2 cellular contexts compared by ENCODE assay signal in the genomic region with DNA sequence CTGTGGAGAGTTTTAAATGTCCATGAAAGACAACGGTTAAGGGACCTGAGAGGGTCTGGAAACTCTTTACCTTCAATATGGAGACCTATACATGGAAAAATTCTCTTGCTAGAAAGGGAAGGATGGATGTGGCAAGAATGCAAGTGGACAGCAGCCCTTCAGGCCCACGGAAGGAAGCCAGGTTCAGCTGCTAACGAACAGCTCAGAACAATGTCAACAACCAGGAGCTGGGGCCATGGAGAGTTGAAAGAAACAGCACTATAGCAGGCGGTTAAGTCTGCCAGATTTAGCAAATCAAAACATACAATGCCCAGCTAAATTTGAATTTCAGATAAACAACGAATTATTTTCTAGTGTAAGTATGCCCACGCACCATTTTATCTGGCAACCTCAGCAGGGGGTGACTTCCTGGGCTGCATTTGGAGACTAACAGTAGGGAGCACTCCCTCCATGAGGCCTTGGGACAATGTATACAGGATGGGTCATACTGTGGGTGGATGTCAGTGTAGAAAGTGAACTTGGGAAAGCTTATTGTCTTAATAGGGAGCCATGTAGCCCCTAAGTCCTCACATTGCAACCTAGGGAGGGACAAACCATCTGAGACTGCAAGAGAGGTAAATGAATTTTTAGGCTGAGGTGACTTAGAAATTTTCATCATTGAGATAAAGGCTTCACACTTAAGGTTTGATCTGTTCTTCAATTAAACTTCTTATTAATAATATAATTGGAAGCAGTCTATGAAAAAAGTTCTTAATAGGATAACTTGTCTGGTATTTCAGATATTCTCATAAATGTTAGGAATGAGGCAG.
A peak's percentile ranks its signal among the peaks of the same experiment; 100 is the strongest.
TF ChIP-seq lines count a peak whose summit lies in the region.

No MANE protein-coding gene starts in this region.

TF ChIP-seq in HEK293, 187 proteins besides CTCF, POLR2A, EP300 and RAD21 (continues in another document):
- TF ChIP-seq ZNF335 (tag by site-specific recombination; conservative IDR thresholded peaks at IDR 0.05) (0 out of 2 replicates have a peak, but pooled peaks have one; percentile 24), ZIC2 (tag by site-specific recombination; IDR thresholded peaks at IDR 0.05) (peak; percentile 91), EGR2 (tag by site-specific recombination; IDR thresholded peaks at IDR 0.05; ENCODE audit: low read depth) (peak; percentile 46; the same call in 1 of the 2 replicates), ZNF426 (tag by site-specific recombination; IDR thresholded peaks at IDR 0.05) (no peak), ZNF473 (tag by site-specific recombination; IDR thresholded peaks at IDR 0.05) (no peak), KLF1 (tag by site-specific recombination; IDR thresholded peaks at IDR 0.05) (no peak), ZNF837 (tag by site-specific recombination; IDR thresholded peaks at IDR 0.05) (no peak), ZFHX2 (tag by site-specific recombination; conservative IDR thresholded peaks at IDR 0.05) (peak; percentile 65), GLIS1 (tag by site-specific recombination; IDR thresholded peaks at IDR 0.05) (peak; percentile 83), HOXC10 (CRISPR knock-in tag; IDR thresholded peaks at IDR 0.05) (no peak)
- TF ChIP-seq, protein P1, sequence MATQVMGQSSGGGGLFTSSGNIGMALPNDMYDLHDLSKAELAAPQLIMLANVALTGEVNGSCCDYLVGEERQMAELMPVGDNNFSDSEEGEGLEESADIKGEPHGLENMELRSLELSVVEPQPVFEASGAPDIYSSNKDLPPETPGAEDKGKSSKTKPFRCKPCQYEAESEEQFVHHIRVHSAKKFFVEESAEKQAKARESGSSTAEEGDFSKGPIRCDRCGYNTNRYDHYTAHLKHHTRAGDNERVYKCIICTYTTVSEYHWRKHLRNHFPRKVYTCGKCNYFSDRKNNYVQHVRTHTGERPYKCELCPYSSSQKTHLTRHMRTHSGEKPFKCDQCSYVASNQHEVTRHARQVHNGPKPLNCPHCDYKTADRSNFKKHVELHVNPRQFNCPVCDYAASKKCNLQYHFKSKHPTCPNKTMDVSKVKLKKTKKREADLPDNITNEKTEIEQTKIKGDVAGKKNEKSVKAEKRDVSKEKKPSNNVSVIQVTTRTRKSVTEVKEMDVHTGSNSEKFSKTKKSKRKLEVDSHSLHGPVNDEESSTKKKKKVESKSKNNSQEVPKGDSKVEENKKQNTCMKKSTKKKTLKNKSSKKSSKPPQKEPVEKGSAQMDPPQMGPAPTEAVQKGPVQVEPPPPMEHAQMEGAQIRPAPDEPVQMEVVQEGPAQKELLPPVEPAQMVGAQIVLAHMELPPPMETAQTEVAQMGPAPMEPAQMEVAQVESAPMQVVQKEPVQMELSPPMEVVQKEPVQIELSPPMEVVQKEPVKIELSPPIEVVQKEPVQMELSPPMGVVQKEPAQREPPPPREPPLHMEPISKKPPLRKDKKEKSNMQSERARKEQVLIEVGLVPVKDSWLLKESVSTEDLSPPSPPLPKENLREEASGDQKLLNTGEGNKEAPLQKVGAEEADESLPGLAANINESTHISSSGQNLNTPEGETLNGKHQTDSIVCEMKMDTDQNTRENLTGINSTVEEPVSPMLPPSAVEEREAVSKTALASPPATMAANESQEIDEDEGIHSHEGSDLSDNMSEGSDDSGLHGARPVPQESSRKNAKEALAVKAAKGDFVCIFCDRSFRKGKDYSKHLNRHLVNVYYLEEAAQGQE (tag by site-specific recombination; IDR thresholded peaks at IDR 0.05), result peak; percentile 79
- TF ChIP-seq, protein P2, sequence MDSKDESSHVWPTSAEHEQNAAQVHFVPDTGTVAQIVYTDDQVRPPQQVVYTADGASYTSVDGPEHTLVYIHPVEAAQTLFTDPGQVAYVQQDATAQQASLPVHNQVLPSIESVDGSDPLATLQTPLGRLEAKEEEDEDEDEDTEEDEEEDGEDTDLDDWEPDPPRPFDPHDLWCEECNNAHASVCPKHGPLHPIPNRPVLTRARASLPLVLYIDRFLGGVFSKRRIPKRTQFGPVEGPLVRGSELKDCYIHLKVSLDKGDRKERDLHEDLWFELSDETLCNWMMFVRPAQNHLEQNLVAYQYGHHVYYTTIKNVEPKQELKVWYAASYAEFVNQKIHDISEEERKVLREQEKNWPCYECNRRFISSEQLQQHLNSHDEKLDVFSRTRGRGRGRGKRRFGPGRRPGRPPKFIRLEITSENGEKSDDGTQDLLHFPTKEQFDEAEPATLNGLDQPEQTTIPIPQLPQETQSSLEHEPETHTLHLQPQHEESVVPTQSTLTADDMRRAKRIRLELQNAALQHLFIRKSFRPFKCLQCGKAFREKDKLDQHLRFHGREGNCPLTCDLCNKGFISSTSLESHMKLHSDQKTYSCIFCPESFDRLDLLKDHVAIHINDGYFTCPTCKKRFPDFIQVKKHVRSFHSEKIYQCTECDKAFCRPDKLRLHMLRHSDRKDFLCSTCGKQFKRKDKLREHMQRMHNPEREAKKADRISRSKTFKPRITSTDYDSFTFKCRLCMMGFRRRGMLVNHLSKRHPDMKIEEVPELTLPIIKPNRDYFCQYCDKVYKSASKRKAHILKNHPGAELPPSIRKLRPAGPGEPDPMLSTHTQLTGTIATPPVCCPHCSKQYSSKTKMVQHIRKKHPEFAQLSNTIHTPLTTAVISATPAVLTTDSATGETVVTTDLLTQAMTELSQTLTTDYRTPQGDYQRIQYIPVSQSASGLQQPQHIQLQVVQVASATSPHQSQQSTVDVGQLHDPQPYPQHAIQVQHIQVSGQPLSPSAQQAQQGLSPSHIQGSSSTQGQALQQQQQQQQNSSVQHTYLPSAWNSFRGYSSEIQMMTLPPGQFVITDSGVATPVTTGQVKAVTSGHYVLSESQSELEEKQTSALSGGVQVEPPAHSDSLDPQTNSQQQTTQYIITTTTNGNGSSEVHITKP (tag by site-specific recombination; IDR thresholded peaks at IDR 0.05), result peak; percentile 85
- TF ChIP-seq, protein P3, sequence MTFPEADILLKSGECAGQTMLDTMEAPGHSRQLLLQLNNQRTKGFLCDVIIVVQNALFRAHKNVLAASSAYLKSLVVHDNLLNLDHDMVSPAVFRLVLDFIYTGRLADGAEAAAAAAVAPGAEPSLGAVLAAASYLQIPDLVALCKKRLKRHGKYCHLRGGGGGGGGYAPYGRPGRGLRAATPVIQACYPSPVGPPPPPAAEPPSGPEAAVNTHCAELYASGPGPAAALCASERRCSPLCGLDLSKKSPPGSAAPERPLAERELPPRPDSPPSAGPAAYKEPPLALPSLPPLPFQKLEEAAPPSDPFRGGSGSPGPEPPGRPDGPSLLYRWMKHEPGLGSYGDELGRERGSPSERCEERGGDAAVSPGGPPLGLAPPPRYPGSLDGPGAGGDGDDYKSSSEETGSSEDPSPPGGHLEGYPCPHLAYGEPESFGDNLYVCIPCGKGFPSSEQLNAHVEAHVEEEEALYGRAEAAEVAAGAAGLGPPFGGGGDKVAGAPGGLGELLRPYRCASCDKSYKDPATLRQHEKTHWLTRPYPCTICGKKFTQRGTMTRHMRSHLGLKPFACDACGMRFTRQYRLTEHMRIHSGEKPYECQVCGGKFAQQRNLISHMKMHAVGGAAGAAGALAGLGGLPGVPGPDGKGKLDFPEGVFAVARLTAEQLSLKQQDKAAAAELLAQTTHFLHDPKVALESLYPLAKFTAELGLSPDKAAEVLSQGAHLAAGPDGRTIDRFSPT (tag by site-specific recombination; IDR thresholded peaks at IDR 0.05), result no peak

TF ChIP-seq in K562, 482 proteins besides CTCF, POLR2A, EP300 and RAD21 (continues in another document):
- TF ChIP-seq, protein P4, sequence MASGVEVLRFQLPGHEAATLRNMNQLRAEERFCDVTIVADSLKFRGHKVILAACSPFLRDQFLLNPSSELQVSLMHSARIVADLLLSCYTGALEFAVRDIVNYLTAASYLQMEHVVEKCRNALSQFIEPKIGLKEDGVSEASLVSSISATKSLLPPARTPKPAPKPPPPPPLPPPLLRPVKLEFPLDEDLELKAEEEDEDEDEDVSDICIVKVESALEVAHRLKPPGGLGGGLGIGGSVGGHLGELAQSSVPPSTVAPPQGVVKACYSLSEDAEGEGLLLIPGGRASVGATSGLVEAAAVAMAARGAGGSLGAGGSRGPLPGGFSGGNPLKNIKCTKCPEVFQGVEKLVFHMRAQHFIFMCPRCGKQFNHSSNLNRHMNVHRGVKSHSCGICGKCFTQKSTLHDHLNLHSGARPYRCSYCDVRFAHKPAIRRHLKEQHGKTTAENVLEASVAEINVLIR (CRISPR knock-in tag; IDR thresholded peaks at IDR 0.05), result no peak
- TF ChIP-seq SMAD2 (IDR thresholded peaks at IDR 0.05; ENCODE audit: low read depth, low read length) (no peak), MBD2 (IDR thresholded peaks at IDR 0.05; ENCODE audit: borderline replicate concordance, low read depth) (no peak), DNMT1 (IDR thresholded peaks at IDR 0.05) (no peak), ZBTB8A (IDR thresholded peaks at IDR 0.05; ENCODE audit: partially characterized antibody) (no peak), RCOR1 (IDR thresholded peaks at IDR 0.05; ENCODE audit: borderline replicate concordance in 1 of 2, low read depth in 2 of 2, low read length in 2 of 2) (0 out of 4 replicates have a peak, but pooled peaks of 1 of the 2 experiments have one; percentile 31), ZNF263 (CRISPR knock-in tag; IDR thresholded peaks at IDR 0.05; ENCODE audit: borderline replicate concordance) (peak; percentile 75; the same call in 1 of the 2 replicates), ZFP30 (CRISPR knock-in tag; IDR thresholded peaks at IDR 0.05; ENCODE audit: borderline replicate concordance) (no peak), PTTG1 (tag; IDR thresholded peaks at IDR 0.05; ENCODE audit: low read depth) (no peak), RBFOX2 (IDR thresholded peaks at IDR 0.05; ENCODE audit: low read depth, low read length) (no peak), NCOA6 (IDR thresholded peaks at IDR 0.05) (no peak), MYNN (IDR thresholded peaks at IDR 0.05) (0 out of 2 replicates have a peak, but pooled peaks have one; percentile 29), MYNN (CRISPR knock-in tag; IDR thresholded peaks at IDR 0.05) (no peak), TEAD4 (IDR thresholded peaks at IDR 0.05; ENCODE audit: low read length) (no peak), TEAD4 (CRISPR knock-in tag; IDR thresholded peaks at IDR 0.05; ENCODE audit: borderline replicate concordance) (no peak), NR4A1 (CRISPR knock-in tag; IDR thresholded peaks at IDR 0.05) (no peak), NR4A1 (tag; IDR thresholded peaks at IDR 0.05) (no peak), RBM17 (IDR thresholded peaks at IDR 0.05; ENCODE audit: borderline replicate concordance, low read depth, low read length) (no peak), FOXJ3 (CRISPR knock-in tag; IDR thresholded peaks at IDR 0.05) (no peak), FOXK2 (conservative IDR thresholded peaks at IDR 0.05 in 1 of 2, IDR thresholded peaks at IDR 0.05 in 1 of 2; ENCODE audit: low read depth in 2 of 2) (peak in 1 of 2 experiments; percentile 37; a peak in 1 of 4 replicates), MEIS2 (IDR thresholded peaks at IDR 0.05; ENCODE audit: partially characterized antibody) (no peak), GTF2E2 (tag; IDR thresholded peaks at IDR 0.05) (no peak), CBFA2T3 (IDR thresholded peaks at IDR 0.05) (peak; percentile 32; the same call in 1 of the 2 replicates), NFRKB (IDR thresholded peaks at IDR 0.05; ENCODE audit: low read depth) (no peak), DIDO1 (tag; IDR thresholded peaks at IDR 0.05; ENCODE audit: low read depth) (no peak), CHD4 (IDR thresholded peaks at IDR 0.05; ENCODE audit: insufficient read depth, insufficient replicate concordance, low read depth, low read length, poor library complexity, severe bottlenecking) (no peak)
- TF ChIP-seq, protein P5, sequence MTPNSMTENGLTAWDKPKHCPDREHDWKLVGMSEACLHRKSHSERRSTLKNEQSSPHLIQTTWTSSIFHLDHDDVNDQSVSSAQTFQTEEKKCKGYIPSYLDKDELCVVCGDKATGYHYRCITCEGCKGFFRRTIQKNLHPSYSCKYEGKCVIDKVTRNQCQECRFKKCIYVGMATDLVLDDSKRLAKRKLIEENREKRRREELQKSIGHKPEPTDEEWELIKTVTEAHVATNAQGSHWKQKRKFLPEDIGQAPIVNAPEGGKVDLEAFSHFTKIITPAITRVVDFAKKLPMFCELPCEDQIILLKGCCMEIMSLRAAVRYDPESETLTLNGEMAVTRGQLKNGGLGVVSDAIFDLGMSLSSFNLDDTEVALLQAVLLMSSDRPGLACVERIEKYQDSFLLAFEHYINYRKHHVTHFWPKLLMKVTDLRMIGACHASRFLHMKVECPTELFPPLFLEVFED (CRISPR knock-in tag; conservative IDR thresholded peaks at IDR 0.05), result no peak
- TF ChIP-seq, protein P2 (IDR thresholded peaks at IDR 0.05; ENCODE audit: partially characterized antibody), result peak; percentile 61
- TF ChIP-seq, protein P6, sequence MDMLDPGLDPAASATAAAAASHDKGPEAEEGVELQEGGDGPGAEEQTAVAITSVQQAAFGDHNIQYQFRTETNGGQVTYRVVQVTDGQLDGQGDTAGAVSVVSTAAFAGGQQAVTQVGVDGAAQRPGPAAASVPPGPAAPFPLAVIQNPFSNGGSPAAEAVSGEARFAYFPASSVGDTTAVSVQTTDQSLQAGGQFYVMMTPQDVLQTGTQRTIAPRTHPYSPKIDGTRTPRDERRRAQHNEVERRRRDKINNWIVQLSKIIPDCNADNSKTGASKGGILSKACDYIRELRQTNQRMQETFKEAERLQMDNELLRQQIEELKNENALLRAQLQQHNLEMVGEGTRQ (CRISPR knock-in tag; IDR thresholded peaks at IDR 0.05), result no peak
- TF ChIP-seq, protein P7, sequence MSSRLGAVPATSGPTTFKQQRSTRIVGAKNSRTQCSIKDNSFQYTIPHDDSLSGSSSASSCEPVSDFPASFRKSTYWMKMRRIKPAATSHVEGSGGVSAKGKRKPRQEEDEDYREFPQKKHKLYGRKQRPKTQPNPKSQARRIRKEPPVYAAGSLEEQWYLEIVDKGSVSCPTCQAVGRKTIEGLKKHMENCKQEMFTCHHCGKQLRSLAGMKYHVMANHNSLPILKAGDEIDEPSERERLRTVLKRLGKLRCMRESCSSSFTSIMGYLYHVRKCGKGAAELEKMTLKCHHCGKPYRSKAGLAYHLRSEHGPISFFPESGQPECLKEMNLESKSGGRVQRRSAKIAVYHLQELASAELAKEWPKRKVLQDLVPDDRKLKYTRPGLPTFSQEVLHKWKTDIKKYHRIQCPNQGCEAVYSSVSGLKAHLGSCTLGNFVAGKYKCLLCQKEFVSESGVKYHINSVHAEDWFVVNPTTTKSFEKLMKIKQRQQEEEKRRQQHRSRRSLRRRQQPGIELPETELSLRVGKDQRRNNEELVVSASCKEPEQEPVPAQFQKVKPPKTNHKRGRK (tag; IDR thresholded peaks at IDR 0.05), result no peak
